In genomic region chr2:108613261-108614042, GRCh38 we compare ENCODE assay signal across 8 cellular contexts.
DNase-seq lines count a peak whose midpoint lies in the region; ATAC-seq and TF ChIP-seq lines count a peak whose summit lies in the region.

No MANE protein-coding gene starts in this region.

- ATAC-seq in memory B cell (ENCODE audit: low read depth), result no peak
- ATAC-seq in GM19452 (IDR thresholded peaks at IDR 0.05; ENCODE audit: unreplicated experiment), result no peak
- no peak for ATAC-seq in GM18502 (IDR thresholded peaks at IDR 0.05; ENCODE audit: poor library complexity, unreplicated experiment)
- ATAC-seq in HG03108 (IDR thresholded peaks at IDR 0.05; ENCODE audit: unreplicated experiment), result no peak

- peak overlapping the region; percentile 97 for H3K27ac Mint-ChIP-seq in memory B cell

- H3K9me3 ChIP-seq in cardiac muscle cell (ENCODE audit: low read depth) (no peaks in the 10 kb centered on the region), left ventricle myocardium inferior (replicated peaks) (no peaks in the 10 kb centered on the region)

- intact Hi-C loops in left ventricle myocardium inferior (cut with micrococcal nuclease), result no loop called here

- peaks cover 46% of the 10 kb centered on the region for H3K4me1 Mint-ChIP-seq in memory B cell

- H3K27ac ChIP-seq in cardiac muscle cell, result peak overlapping the region; percentile 85
- no peak overlapping the region for H3K27ac ChIP-seq in left ventricle myocardium inferior (replicated peaks)

- H3K4me3 ChIP-seq in cardiac muscle cell, result no peak overlapping the region
- no peak overlapping the region for H3K4me3 ChIP-seq in left ventricle myocardium inferior

- H3K36me3 ChIP-seq in cardiac muscle cell, result no peaks in the 10 kb centered on the region
- no peaks in the 10 kb centered on the region for H3K36me3 ChIP-seq in left ventricle myocardium inferior

- no peaks in the 10 kb centered on the region for H3K9me3 Mint-ChIP-seq in memory B cell

- POLR2A ChIA-PET in GM10248 (lab: Yijun Ruan, JAX), result no interaction called here

- H3K4me1 ChIP-seq in cardiac muscle cell (ENCODE audit: low read depth) (peaks cover 60% of the 10 kb centered on the region), left ventricle myocardium inferior (peaks cover 71% of the 10 kb centered on the region)

- H3K4me3 Mint-ChIP-seq in memory B cell, result peak overlapping the region; percentile 30

- DNase-seq in cardiac muscle cell (ENCODE audit: low read depth in 1 of 2, low spot score in 1 of 2) (peak in 1 of 2 donors; percentile 56), left ventricle myocardium inferior (no peak), amniotic epithelial cell (ENCODE audit: low read depth) (peak; percentile 55), memory B cell (ENCODE audit: low spot score in 2 of 2) (no peak), GM10248 (ENCODE audit: extremely low spot score) (no peak)

- CTCF ChIA-PET in GM10248 (lab: Yijun Ruan, JAX), result interaction anchor here (1.1 to 10.4 kb wide), 8 partner anchors 10 to 29 kb away, joined by 4 to 224 read pairs (median 7); no protein-coding TSS in a partner anchor

- no peaks in the 10 kb centered on the region for H3K27me3 Mint-ChIP-seq in memory B cell

- H3K27me3 ChIP-seq in cardiac muscle cell, result no peaks in the 10 kb centered on the region
- H3K27me3 ChIP-seq in left ventricle myocardium inferior (ENCODE audit: low read depth), result no peaks in the 10 kb centered on the region

- TF ChIP-seq CTCF in cardiac muscle cell (IDR thresholded peaks at IDR 0.05; ENCODE audit: low read depth, low read length) (no peak), left ventricle myocardium inferior (IDR thresholded peaks at IDR 0.05; ENCODE audit: borderline replicate concordance) (no peak), GM10248 (IDR thresholded peaks at IDR 0.05; ENCODE audit: control extremely low read depth, extremely low read depth, low read depth, missing control alignments) (no peak)

- no peaks in the 10 kb centered on the region for H3K36me3 Mint-ChIP-seq in memory B cell
